In genomic region chr14:23121401-23121800, GRCh38 we compare ENCODE assay signal across 8 cellular contexts. TPM values are rescaled to one million over a fixed set of nuclear protein-coding genes. Genes with fewer than 3 reads are reported as not detected.
A peak's percentile ranks its signal among the peaks of the same experiment; 100 is the strongest.
DNase-seq lines count a peak whose midpoint lies in the region; ATAC-seq, FAIRE-seq and TF ChIP-seq lines count a peak whose summit lies in the region.

No MANE protein-coding gene starts in this region.

- 0 out of 2 replicates have a peak overlapping the region, but pooled peaks have one; percentile 22 for H2AFZ ChIP-seq in DND-41 (ENCODE audit: low read depth, low read length)
- H2AFZ ChIP-seq in GM12878 (ENCODE audit: control insufficient read depth, low read depth, low read length), result peak overlapping the region; percentile 91
- H2AFZ ChIP-seq in mesenchymal stem cell (ENCODE audit: low read depth, low read length), result peak overlapping the region; percentile 90

- in situ Hi-C loops in GM12878 (cut with MboI), result loop anchor here (10.0 kb wide), 1 partner anchor 63 kb away; the partner anchor contains the start of gene SLC7A8

- peak overlapping the region in 1 of 2 experiments; percentile 22 for H3K14ac ChIP-seq in mesenchymal stem cell (ENCODE audit: low read length in 2 of 2)

- no peak overlapping the region for H2BK5ac ChIP-seq in mesenchymal stem cell (ENCODE audit: low read depth, low read length, poor library complexity, severe bottlenecking)

- no peak overlapping the region for H2BK120ac ChIP-seq in mesenchymal stem cell (ENCODE audit: low read depth, low read length)

- CTCF ChIA-PET in GM12878 (lab: Yijun Ruan, JAX), result interaction anchor here (0.8 to 6.4 kb wide), 43 partner anchors 9 to 438 kb away, joined by 3 to 127 read pairs (median 6); partner anchors contain the start of genes ACIN1, C14orf119, CDH24 and CMTM5

- H3K4ac ChIP-seq in mesenchymal stem cell (ENCODE audit: low read depth in 1 of 2, low read length in 2 of 2), result no peak overlapping the region

- H3K27me3 ChIP-seq in DND-41 (ENCODE audit: insufficient read depth, low read length, poor library complexity) (peaks cover 27% of the 10 kb centered on the region), GM12878 (replicated peaks in 1 of 2; ENCODE audit: control insufficient read depth in 2 of 2, insufficient read depth in 2 of 2, low read length in 1 of 2) (no peaks in the 10 kb centered on the region; a peak in 2 of 4 replicates), mesenchymal stem cell (ENCODE audit: control insufficient read depth in 1 of 2, insufficient read depth in 1 of 2, low read length in 2 of 2) (no peaks in the 10 kb centered on the region)

- H3K18ac ChIP-seq in mesenchymal stem cell (ENCODE audit: low read depth in 1 of 2, low read length in 2 of 2), result peak overlapping the region; percentile 4 to 44

- no peaks in the 10 kb centered on the region for H3K79me2 ChIP-seq in DND-41 (ENCODE audit: insufficient read depth, low read length)
- H3K79me2 ChIP-seq in GM12878 (ENCODE audit: control insufficient read depth, insufficient read depth, low read length), result no peaks in the 10 kb centered on the region

- H3K9me3 ChIP-seq in DND-41 (ENCODE audit: insufficient read depth, low read length, severe bottlenecking) (no peaks in the 10 kb centered on the region), GM12878 (replicated peaks; ENCODE audit: control insufficient read depth, insufficient read depth, low read length) (no peaks in the 10 kb centered on the region), mesenchymal stem cell (ENCODE audit: control insufficient read depth, low read length) (no peaks in the 10 kb centered on the region)

- BruUV-seq in GM12878 (replicated peaks; lab: Mats Ljungman, UMichigan), result no TSS peak

- H3K4me1 ChIP-seq in DND-41 (ENCODE audit: insufficient read depth, low read length) (peaks cover 5% of the 10 kb centered on the region; the same call in 1 of the 2 replicates), GM12878 (ENCODE audit: control insufficient read depth, insufficient read depth, low read length) (peaks cover 20% of the 10 kb centered on the region), mesenchymal stem cell (ENCODE audit: control insufficient read depth, insufficient read depth, low read depth, low read length) (peaks cover 10% of the 10 kb centered on the region)

- FAIRE-seq in GM12878 (lab: Jason Lieb, UNC), result no peak

- ATAC-seq in DND-41 (ENCODE audit: insufficient read depth, low read depth), result no peak
- ATAC-seq in HG02885 (IDR thresholded peaks at IDR 0.05; ENCODE audit: poor library complexity, unreplicated experiment), result peak; percentile 42
- ATAC-seq in GM12878, result peak; percentile 38
- ATAC-seq in GM18519 (IDR thresholded peaks at IDR 0.05; ENCODE audit: low FRiP score, unreplicated experiment), result no peak

- H4K91ac ChIP-seq in mesenchymal stem cell (ENCODE audit: low read length), result peak overlapping the region; percentile 34

- no peaks in the 10 kb centered on the region for H3K36me3 ChIP-seq in DND-41 (ENCODE audit: insufficient read depth, low read length)
- H3K36me3 ChIP-seq in GM12878 (ENCODE audit: control insufficient read depth in 2 of 2, insufficient read depth in 2 of 2, low read length in 1 of 2), result no peaks in the 10 kb centered on the region
- H3K36me3 ChIP-seq in mesenchymal stem cell (ENCODE audit: control insufficient read depth in 1 of 2, insufficient read depth in 2 of 2, low read depth in 1 of 2, low read length in 2 of 2), result no peaks in the 10 kb centered on the region

- SMC1A ChIA-PET in GM12878 (lab: Charles Lee; ENCODE audit: uncharacterized antibody, unreplicated experiment), result interaction anchor here (0.9 to 3.2 kb wide), 15 partner anchors 9 to 259 kb away, joined by 3 to 34 read pairs (median 7); partner anchors contain the start of genes ACIN1, C14orf119 and SLC7A8

- TF ChIP-seq CTCF in DND-41 (IDR thresholded peaks at IDR 0.05; ENCODE audit: borderline replicate concordance, extremely low read depth, low read length, poor library complexity, severe bottlenecking) (no peak), GM12878 (IDR thresholded peaks at IDR 0.05 in 2 of 3, conservative IDR thresholded peaks at IDR 0.05 in 1 of 3; ENCODE audit: control insufficient read depth in 2 of 3, extremely low read depth in 1 of 3, insufficient read depth in 1 of 3, low read depth in 3 of 3, low read length in 3 of 3) (no peak)

- H3K23ac ChIP-seq in mesenchymal stem cell (ENCODE audit: low read length in 2 of 2), result no peak overlapping the region

- H4K20me1 ChIP-seq in DND-41 (ENCODE audit: insufficient read depth, low read length) (no peaks in the 10 kb centered on the region; the same call in 1 of the 2 replicates), GM12878 (ENCODE audit: control insufficient read depth, insufficient read depth) (no peaks in the 10 kb centered on the region)

- no peak for TF ChIP-seq RAD21 in GM12878 (IDR thresholded peaks at IDR 0.05; ENCODE audit: insufficient read depth, low read depth, low read length)

- POLR2A ChIA-PET in GM12878 (lab: Charles Lee), result interaction anchor here (1.4 kb wide), 1 partner anchor 27 kb away, joined by 3 read pairs; the partner anchor contains the start of gene ACIN1

- RAD21 ChIA-PET in GM12878 (lab: Charles Lee; ENCODE audit: unreplicated experiment), result interaction anchor here (0.5 to 2.3 kb wide), 18 partner anchors 9 to 259 kb away, joined by 3 to 15 read pairs (median 4); partner anchors contain the start of genes ACIN1, C14orf119 and PABPN1

- WGBS in GM12878 (ENCODE audit: insufficient coverage, insufficient replicate concordance, low lambda C conversion rate, missing lambda C conversion rate), result 1% methylated on average over 6 of the region's 6 CpGs
- WGBS in mesenchymal stem cell, result 25% methylated on average over 6 of the region's 6 CpGs

- H3K27ac ChIP-seq in DND-41 (ENCODE audit: low read length) (no peak overlapping the region), GM12878 (ENCODE audit: control insufficient read depth, insufficient read depth) (no peak overlapping the region), mesenchymal stem cell (ENCODE audit: low read length, poor library complexity, severe bottlenecking) (peak overlapping the region; percentile 68)

- intact Hi-C loops in GM12878 (cut with micrococcal nuclease; ENCODE audit: unreplicated experiment), result loop anchor here (2.0 kb wide), 2 partner anchors 179 to 259 kb away; no protein-coding TSS in a partner anchor

- TF ChIP-seq EP300 in GM12878 (IDR thresholded peaks at IDR 0.05; ENCODE audit: borderline replicate concordance in 1 of 2, control insufficient read depth in 1 of 2, low read depth in 2 of 2, low read length in 2 of 2), result no peak

- H3K4me3 ChIP-seq in DND-41 (ENCODE audit: low read depth in 1 of 2, low read length in 2 of 2), result no peak overlapping the region
- no peak overlapping the region; the same call in 1 of the 2 replicates for H3K4me3 ChIP-seq in GM12878
- H3K4me3 ChIP-seq in mesenchymal stem cell (ENCODE audit: insufficient read depth in 1 of 2, low read depth in 1 of 2, low read length in 2 of 2), result no peak overlapping the region

- no peaks in the 10 kb centered on the region for H3K79me1 ChIP-seq in mesenchymal stem cell (replicated peaks; ENCODE audit: low read length, poor library complexity, severe bottlenecking)

- no peak overlapping the region for H2AK5ac ChIP-seq in mesenchymal stem cell (ENCODE audit: low read length, severe bottlenecking)

- H3K9ac ChIP-seq in DND-41 (ENCODE audit: low read depth, low read length), result no peak overlapping the region
- no peak overlapping the region for H3K9ac ChIP-seq in GM12878 (ENCODE audit: control insufficient read depth, insufficient read depth, low read length)
- peak overlapping the region; percentile 48 for H3K9ac ChIP-seq in mesenchymal stem cell (ENCODE audit: low read length)

- no peak for TF ChIP-seq POLR2A in GM12878 (IDR thresholded peaks at IDR 0.05; ENCODE audit: low read depth, low read length)

- DNase-seq in DND-41 (no peak), GM12878 (ENCODE audit: low read depth, low spot score) (no peak), mesenchymal stem cell (peak; percentile 69), NCI-H510A treated with DMSO at 0.1 percent for 48 hours (lab: John Stamatoyannopoulos, UW) (no peak), NCI-H345 (lab: John Stamatoyannopoulos, UW) (no peak), NCI-H748 (lab: John Stamatoyannopoulos, UW; ENCODE audit: unreplicated experiment) (no peak)

- no peak overlapping the region for H2BK15ac ChIP-seq in mesenchymal stem cell (ENCODE audit: low read depth, poor library complexity, severe bottlenecking)

- H4K8ac ChIP-seq in mesenchymal stem cell (ENCODE audit: low read length), result peak overlapping the region; percentile 67

- H3K4me2 ChIP-seq in DND-41 (ENCODE audit: insufficient read depth, low read length) (no peak overlapping the region), GM12878 (ENCODE audit: control insufficient read depth, insufficient read depth) (peak overlapping the region; percentile 90), mesenchymal stem cell (ENCODE audit: low read length, poor library complexity, severe bottlenecking) (no peak overlapping the region)

- peak overlapping the region; percentile 6 to 10 for H2BK12ac ChIP-seq in mesenchymal stem cell (ENCODE audit: low read length in 2 of 2)

RNA-seq across cellular contexts. Expression of gene CEBPE, which starts 2.3 kb away (rescaled TPM):
- total RNA-seq in GM12878 (2013; cell fraction: nucleolus; rRNA removed), result not detected in 2 replicates
- total RNA-seq in GM12878 (2014; rRNA removed) (0.45 TPM in 1 of 2 replicates, not detected in the other), GM12878 (2014; rRNA removed; fragmentation: Illumina TruSeq; extraction: Trizol) (0.09 TPM in 1 of 2 replicates, not detected in the other), GM12878 (2021) (0.21 TPM in 1 of 2 replicates, not detected in the other)
- polyA plus RNA-seq in GM12878 (2011; ENCODE audit: low read depth), result not detected
- polyA plus RNA-seq in GM12878 (2011; rRNA removed) (not detected in 2 replicates), GM12878 (2014; fragmentation: Illumina TruSeq; extraction: Trizol) (not detected in 2 replicates), GM12878 (2014; fragmentation: Nextera tagmentation; extraction: Ambion mirVana) (not detected), GM12878 (2014; rRNA removed) (0.23 and 0.24 TPM in 2 replicates), GM12878 (2016; fragmentation: Nextera tagmentation; extraction: Ambion mirVana) (not detected)
- not detected in 2 replicates for polyA plus RNA-seq in GM12878 (2011; cell fraction: cytosol; rRNA removed)
- not detected in 2 replicates for polyA plus RNA-seq in GM12878 (2011; cell fraction: nucleus; rRNA removed)
- not detected in 2 replicates for polyA plus RNA-seq in GM12878 (2012)
- polyA minus RNA-seq in GM12878 (2011; rRNA and poly(A)+ RNA removed), result not detected in 2 replicates
- polyA minus RNA-seq in GM12878 (2011; cell fraction: cytosol; rRNA and poly(A)+ RNA removed), result not detected in 2 replicates
- not detected in 2 replicates for polyA minus RNA-seq in GM12878 (2011; cell fraction: nucleus; rRNA and poly(A)+ RNA removed)
- not detected for polyA plus RNA-seq in mesenchymal stem cell (2013, experiment 1 of 2)
- polyA plus RNA-seq in mesenchymal stem cell (2013, experiment 2 of 2), result not detected

RNA-seq across cellular contexts. Expression of gene CIROP, which starts 16.6 kb away (rescaled TPM):
- total RNA-seq in GM12878 (2013; cell fraction: nucleolus; rRNA removed), result not detected in 2 replicates
- total RNA-seq in GM12878 (2014; rRNA removed), result not detected in 2 replicates
- not detected in 2 replicates for total RNA-seq in GM12878 (2014; rRNA removed; fragmentation: Illumina TruSeq; extraction: Trizol)
- not detected in 2 replicates for total RNA-seq in GM12878 (2021)
- polyA plus RNA-seq in GM12878 (2011; ENCODE audit: low read depth), result not detected
- polyA plus RNA-seq in GM12878 (2011; rRNA removed), result not detected in 2 replicates
- polyA plus RNA-seq in GM12878 (2011; cell fraction: cytosol; rRNA removed), result not detected in 2 replicates
- not detected in 2 replicates for polyA plus RNA-seq in GM12878 (2011; cell fraction: nucleus; rRNA removed)
- not detected in 2 replicates for polyA plus RNA-seq in GM12878 (2012)
- not detected in 2 replicates for polyA plus RNA-seq in GM12878 (2014; fragmentation: Illumina TruSeq; extraction: Trizol)
- polyA plus RNA-seq in GM12878 (2014; fragmentation: Nextera tagmentation; extraction: Ambion mirVana), result not detected
- polyA plus RNA-seq in GM12878 (2014; rRNA removed), result not detected in 2 replicates
- not detected for polyA plus RNA-seq in GM12878 (2016; fragmentation: Nextera tagmentation; extraction: Ambion mirVana)
- polyA minus RNA-seq in GM12878 (2011; rRNA and poly(A)+ RNA removed), result not detected in 2 replicates
- polyA minus RNA-seq in GM12878 (2011; cell fraction: cytosol; rRNA and poly(A)+ RNA removed), result not detected in 2 replicates
- not detected in 2 replicates for polyA minus RNA-seq in GM12878 (2011; cell fraction: nucleus; rRNA and poly(A)+ RNA removed)
- polyA plus RNA-seq in mesenchymal stem cell (2013, experiment 1 of 2), result not detected
- not detected for polyA plus RNA-seq in mesenchymal stem cell (2013, experiment 2 of 2)

RNA-seq across cellular contexts. Expression of gene C14orf119, which starts 26.1 kb away (rescaled TPM):
- 11.1 and 15.9 TPM in 2 replicates for total RNA-seq in GM12878 (2013; cell fraction: nucleolus; rRNA removed)
- total RNA-seq in GM12878 (2014; rRNA removed) (38.8 and 43.7 TPM in 2 replicates), GM12878 (2014; rRNA removed; fragmentation: Illumina TruSeq; extraction: Trizol) (36.8 and 40.8 TPM in 2 replicates), GM12878 (2021) (35.9 and 40.4 TPM in 2 replicates)
- polyA plus RNA-seq in GM12878 (2011; ENCODE audit: low read depth), result 26.0 TPM
- polyA plus RNA-seq in GM12878 (2011; rRNA removed) (44.4 and 65.1 TPM in 2 replicates), GM12878 (2014; fragmentation: Illumina TruSeq; extraction: Trizol) (32.3 and 44.9 TPM in 2 replicates), GM12878 (2014; fragmentation: Nextera tagmentation; extraction: Ambion mirVana) (100 to 1,000 TPM; 166 to 228 TPM), GM12878 (2014; rRNA removed) (50.1 and 50.7 TPM in 2 replicates), GM12878 (2016; fragmentation: Nextera tagmentation; extraction: Ambion mirVana) (100 to 1,000 TPM; 104 to 120 TPM)
- 58.8 and 73.6 TPM in 2 replicates for polyA plus RNA-seq in GM12878 (2011; cell fraction: cytosol; rRNA removed)
- 33.9 and 45.7 TPM in 2 replicates for polyA plus RNA-seq in GM12878 (2011; cell fraction: nucleus; rRNA removed)
- 24.1 and 34.1 TPM in 2 replicates for polyA plus RNA-seq in GM12878 (2012)
- 60.8 and 65.4 TPM in 2 replicates for polyA minus RNA-seq in GM12878 (2011; rRNA and poly(A)+ RNA removed)
- polyA minus RNA-seq in GM12878 (2011; cell fraction: cytosol; rRNA and poly(A)+ RNA removed), result 8.8 and 11.4 TPM in 2 replicates
- polyA minus RNA-seq in GM12878 (2011; cell fraction: nucleus; rRNA and poly(A)+ RNA removed), result 11.5 and 13.7 TPM in 2 replicates
- polyA plus RNA-seq in mesenchymal stem cell (2013, experiment 1 of 2), result 50.4 TPM
- polyA plus RNA-seq in mesenchymal stem cell (2013, experiment 2 of 2), result 51.9 TPM

RNA-seq across cellular contexts. Expression of gene ACIN1, which starts 26.5 kb away (rescaled TPM):
- 261 and 267 TPM in 2 replicates for total RNA-seq in GM12878 (2013; cell fraction: nucleolus; rRNA removed)
- total RNA-seq in GM12878 (2014; rRNA removed), result 96.2 and 100 TPM in 2 replicates
- 86.1 and 86.4 TPM in 2 replicates for total RNA-seq in GM12878 (2014; rRNA removed; fragmentation: Illumina TruSeq; extraction: Trizol)
- 124 and 130 TPM in 2 replicates for total RNA-seq in GM12878 (2021)
- 61.6 TPM for polyA plus RNA-seq in GM12878 (2011; ENCODE audit: low read depth)
- 87.5 and 112 TPM in 2 replicates for polyA plus RNA-seq in GM12878 (2011; rRNA removed)
- polyA plus RNA-seq in GM12878 (2011; cell fraction: cytosol; rRNA removed), result 55.6 and 62.4 TPM in 2 replicates
- polyA plus RNA-seq in GM12878 (2011; cell fraction: nucleus; rRNA removed), result 705 and 814 TPM in 2 replicates
- 80.4 and 97.4 TPM in 2 replicates for polyA plus RNA-seq in GM12878 (2012)
- 148 and 150 TPM in 2 replicates for polyA plus RNA-seq in GM12878 (2014; fragmentation: Illumina TruSeq; extraction: Trizol)
- polyA plus RNA-seq in GM12878 (2014; fragmentation: Nextera tagmentation; extraction: Ambion mirVana), result 1 to 10 TPM; 4.3 to 9.9 TPM
- 117 and 126 TPM in 2 replicates for polyA plus RNA-seq in GM12878 (2014; rRNA removed)
- polyA plus RNA-seq in GM12878 (2016; fragmentation: Nextera tagmentation; extraction: Ambion mirVana), result 10 to 100 TPM; 42.3 to 44.1 TPM
- 92.8 and 105 TPM in 2 replicates for polyA minus RNA-seq in GM12878 (2011; rRNA and poly(A)+ RNA removed)
- 29.7 and 32.2 TPM in 2 replicates for polyA minus RNA-seq in GM12878 (2011; cell fraction: cytosol; rRNA and poly(A)+ RNA removed)
- 166 and 248 TPM in 2 replicates for polyA minus RNA-seq in GM12878 (2011; cell fraction: nucleus; rRNA and poly(A)+ RNA removed)
- 96.0 TPM for polyA plus RNA-seq in mesenchymal stem cell (2013, experiment 1 of 2)
- polyA plus RNA-seq in mesenchymal stem cell (2013, experiment 2 of 2), result 87.5 TPM

Comparison
In these comparisons a context has a peak if more than half of its experiments do, and no peak if none do; other contexts are left out.
1. ATAC-seq: peak in HG02885 (single experiment) and GM12878 (single experiment); none in DND-41 (single experiment) and GM18519 (single experiment).
2. H2AFZ ChIP-seq: peak in every context shown above with its lines; median percentile 91 in GM12878; 90 in mesenchymal stem cell; 22 in DND-41.